8 cellular contexts compared by ENCODE assay signal in the genomic region with DNA sequence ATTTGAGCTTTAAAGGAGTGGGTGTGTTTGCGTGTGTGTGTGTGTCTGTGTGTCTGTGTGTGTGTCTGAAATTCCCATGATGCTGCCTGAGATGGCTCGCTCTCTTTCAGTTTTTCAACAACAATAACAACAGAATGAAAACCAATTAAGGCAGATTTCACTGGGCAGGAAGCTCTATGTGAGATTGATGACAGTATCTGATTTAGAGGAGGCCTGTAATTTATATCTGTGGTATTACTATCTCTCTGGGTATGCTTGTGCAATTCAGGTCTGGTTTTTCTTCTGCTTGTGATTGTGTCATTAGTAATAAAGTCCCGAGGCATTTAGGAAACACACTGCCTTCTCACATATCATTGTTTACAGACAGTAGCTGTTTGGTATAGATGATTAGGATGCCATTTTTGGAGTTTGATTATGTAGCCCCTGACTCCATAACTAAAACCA.
DNase-seq lines count a peak whose midpoint lies in the region; ATAC-seq lines count a peak whose summit lies in the region.

No MANE protein-coding gene starts in this region.

- peaks cover 0 to 31% (median 22%) of the 10 kb centered on the region in 5 donors for H3K4me1 ChIP-seq in subcutaneous abdominal adipose tissue (ENCODE audit: control insufficient read depth in 5 of 5, insufficient read depth in 5 of 5, low read length in 5 of 5)

- ATAC-seq in activated CD8-positive, alpha-beta memory T cell treated with anti-CD3 and anti-CD28 coated beads, Interleukin-2, amount 10 ng/mL, durations not matched to agents 7 days and 5 days, result no peak

- H3K27ac Mint-ChIP-seq in activated T-cell treated with anti-CD3 and anti-CD28 coated beads, Interleukin-2, amount 50 U/mL, for 24 hours, result peak overlapping the region; percentile 65
- H3K27ac Mint-ChIP-seq in T-helper 1 cell treated with Interleukin-12 subunit alpha and Interleukin-12 subunit beta and Interleukin-4 antibody, amounts not matched to agents 30 μg/mL and 1 μg/mL, for 36 hours, result peak overlapping the region; percentile 60
- no peak overlapping the region for H3K27ac Mint-ChIP-seq in activated naive CD4-positive, alpha-beta T cell treated with anti-CD3 and anti-CD28 coated beads, Interleukin-2, amount 10 ng/mL, durations not matched to agents 7 days and 5 days
- H3K27ac Mint-ChIP-seq in activated CD8-positive, alpha-beta memory T cell treated with anti-CD3 and anti-CD28 coated beads, Interleukin-2, amount 10 ng/mL, durations not matched to agents 7 days and 5 days, result no peak overlapping the region

- H3K9me3 ChIP-seq in subcutaneous abdominal adipose tissue (ENCODE audit: control insufficient read depth in 5 of 5, low read length in 5 of 5), result no peaks in the 10 kb centered on the region

- H3K9ac ChIP-seq in subcutaneous abdominal adipose tissue (ENCODE audit: low read length in 5 of 5), result no peak overlapping the region

- H3K36me3 ChIP-seq in subcutaneous abdominal adipose tissue (ENCODE audit: control insufficient read depth in 5 of 5, insufficient read depth in 5 of 5, low read length in 5 of 5), result no peaks in the 10 kb centered on the region

- no peaks in the 10 kb centered on the region for H3K27me3 ChIP-seq in subcutaneous abdominal adipose tissue (ENCODE audit: control insufficient read depth in 5 of 5, insufficient read depth in 4 of 5, low read length in 5 of 5)

- DNase-seq in activated T-cell treated with anti-CD3 and anti-CD28 coated beads, Interleukin-2, amount 50 U/mL, for 24 hours, result no peak
- no peak for DNase-seq in activated T-cell treated with anti-CD3 and anti-CD28 coated beads, Interleukin-2, amount 50 U/mL, for 48 hours
- DNase-seq in foreskin melanocyte, result peak; percentile 38
- no peak for DNase-seq in ureter (ENCODE audit: low spot score)
- no peak for DNase-seq in activated naive CD4-positive, alpha-beta T cell treated with anti-CD3 and anti-CD28 coated beads, Interleukin-2, amount 10 ng/mL, durations not matched to agents 7 days and 5 days
- no peak for DNase-seq in activated CD8-positive, alpha-beta memory T cell treated with anti-CD3 and anti-CD28 coated beads, Interleukin-2, amount 10 ng/mL, durations not matched to agents 7 days and 5 days

- no peaks in the 10 kb centered on the region for H3K9me3 Mint-ChIP-seq in activated T-cell treated with anti-CD3 and anti-CD28 coated beads, Interleukin-2, amount 50 U/mL, for 24 hours
- no peaks in the 10 kb centered on the region for H3K9me3 Mint-ChIP-seq in T-helper 1 cell treated with Interleukin-12 subunit alpha and Interleukin-12 subunit beta and Interleukin-4 antibody, amounts not matched to agents 30 μg/mL and 1 μg/mL, for 36 hours
- no peaks in the 10 kb centered on the region for H3K9me3 Mint-ChIP-seq in activated naive CD4-positive, alpha-beta T cell treated with anti-CD3 and anti-CD28 coated beads, Interleukin-2, amount 10 ng/mL, durations not matched to agents 7 days and 5 days
- H3K9me3 Mint-ChIP-seq in activated CD8-positive, alpha-beta memory T cell treated with anti-CD3 and anti-CD28 coated beads, Interleukin-2, amount 10 ng/mL, durations not matched to agents 7 days and 5 days (ENCODE audit: low read depth), result no peaks in the 10 kb centered on the region

- no peaks in the 10 kb centered on the region for H3K27me3 Mint-ChIP-seq in activated T-cell treated with anti-CD3 and anti-CD28 coated beads, Interleukin-2, amount 50 U/mL, for 24 hours
- no peaks in the 10 kb centered on the region for H3K27me3 Mint-ChIP-seq in T-helper 1 cell treated with Interleukin-12 subunit alpha and Interleukin-12 subunit beta and Interleukin-4 antibody, amounts not matched to agents 30 μg/mL and 1 μg/mL, for 36 hours (ENCODE audit: low read depth)
- no peaks in the 10 kb centered on the region for H3K27me3 Mint-ChIP-seq in activated naive CD4-positive, alpha-beta T cell treated with anti-CD3 and anti-CD28 coated beads, Interleukin-2, amount 10 ng/mL, durations not matched to agents 7 days and 5 days
- H3K27me3 Mint-ChIP-seq in activated CD8-positive, alpha-beta memory T cell treated with anti-CD3 and anti-CD28 coated beads, Interleukin-2, amount 10 ng/mL, durations not matched to agents 7 days and 5 days, result no peaks in the 10 kb centered on the region

- H3K4me3 Mint-ChIP-seq in activated T-cell treated with anti-CD3 and anti-CD28 coated beads, Interleukin-2, amount 50 U/mL, for 24 hours, result no peak overlapping the region
- no peak overlapping the region for H3K4me3 Mint-ChIP-seq in T-helper 1 cell treated with Interleukin-12 subunit alpha and Interleukin-12 subunit beta and Interleukin-4 antibody, amounts not matched to agents 30 μg/mL and 1 μg/mL, for 36 hours
- no peak overlapping the region for H3K4me3 Mint-ChIP-seq in activated naive CD4-positive, alpha-beta T cell treated with anti-CD3 and anti-CD28 coated beads, Interleukin-2, amount 10 ng/mL, durations not matched to agents 7 days and 5 days
- no peak overlapping the region for H3K4me3 Mint-ChIP-seq in activated CD8-positive, alpha-beta memory T cell treated with anti-CD3 and anti-CD28 coated beads, Interleukin-2, amount 10 ng/mL, durations not matched to agents 7 days and 5 days

- CTCF ChIA-PET in activated naive CD4-positive, alpha-beta T cell treated with anti-CD3 and anti-CD28 coated beads, Interleukin-2, amount 10 ng/mL, durations not matched to agents 7 days and 5 days (lab: Charles Lee), result interaction anchor here (0.5 kb wide), 1 partner anchor 947 kb away, joined by 3 read pairs; no protein-coding TSS in a partner anchor
- CTCF ChIA-PET in activated CD8-positive, alpha-beta memory T cell treated with anti-CD3 and anti-CD28 coated beads, Interleukin-2, amount 10 ng/mL, durations not matched to agents 7 days and 5 days (lab: Charles Lee), result interaction anchor here (0.9 kb wide), 1 partner anchor 66 kb away, joined by 3 read pairs; no protein-coding TSS in a partner anchor

- H3K27ac ChIP-seq in subcutaneous abdominal adipose tissue (ENCODE audit: low read depth, low read length), result peak overlapping the region; percentile 2

- peaks cover 66% of the 10 kb centered on the region for H3K4me1 Mint-ChIP-seq in activated T-cell treated with anti-CD3 and anti-CD28 coated beads, Interleukin-2, amount 50 U/mL, for 24 hours (ENCODE audit: low read depth)
- peaks cover 56% of the 10 kb centered on the region for H3K4me1 Mint-ChIP-seq in T-helper 1 cell treated with Interleukin-12 subunit alpha and Interleukin-12 subunit beta and Interleukin-4 antibody, amounts not matched to agents 30 μg/mL and 1 μg/mL, for 36 hours (ENCODE audit: low read depth)
- peaks cover 24% of the 10 kb centered on the region for H3K4me1 Mint-ChIP-seq in activated naive CD4-positive, alpha-beta T cell treated with anti-CD3 and anti-CD28 coated beads, Interleukin-2, amount 10 ng/mL, durations not matched to agents 7 days and 5 days
- H3K4me1 Mint-ChIP-seq in activated CD8-positive, alpha-beta memory T cell treated with anti-CD3 and anti-CD28 coated beads, Interleukin-2, amount 10 ng/mL, durations not matched to agents 7 days and 5 days, result peaks cover 40% of the 10 kb centered on the region

- H3K36me3 Mint-ChIP-seq in activated T-cell treated with anti-CD3 and anti-CD28 coated beads, Interleukin-2, amount 50 U/mL, for 24 hours (ENCODE audit: low read depth), result peaks cover 66% of the 10 kb centered on the region
- H3K36me3 Mint-ChIP-seq in T-helper 1 cell treated with Interleukin-12 subunit alpha and Interleukin-12 subunit beta and Interleukin-4 antibody, amounts not matched to agents 30 μg/mL and 1 μg/mL, for 36 hours (ENCODE audit: low read depth), result peaks cover 14% of the 10 kb centered on the region
- H3K36me3 Mint-ChIP-seq in activated naive CD4-positive, alpha-beta T cell treated with anti-CD3 and anti-CD28 coated beads, Interleukin-2, amount 10 ng/mL, durations not matched to agents 7 days and 5 days, result peaks cover 17% of the 10 kb centered on the region
- peaks cover 20% of the 10 kb centered on the region for H3K36me3 Mint-ChIP-seq in activated CD8-positive, alpha-beta memory T cell treated with anti-CD3 and anti-CD28 coated beads, Interleukin-2, amount 10 ng/mL, durations not matched to agents 7 days and 5 days

- H3K4me3 ChIP-seq in subcutaneous abdominal adipose tissue (ENCODE audit: low read depth in 1 of 5, low read length in 5 of 5), result peak overlapping the region in 1 of 5 donors; percentile 32

Comparison
In these comparisons a context has a peak if more than half of its experiments do, and no peak if none do; other contexts are left out.
1. H3K27ac Mint-ChIP-seq: peak in activated T-cell treated with anti-CD3 and anti-CD28 coated beads, Interleukin-2, amount 50 U/mL, for 24 hours (single experiment) and T-helper 1 cell treated with Interleukin-12 subunit alpha and Interleukin-12 subunit beta and Interleukin-4 antibody, amounts not matched to agents 30 μg/mL and 1 μg/mL, for 36 hours (single experiment); none in activated naive CD4-positive, alpha-beta T cell treated with anti-CD3 and anti-CD28 coated beads, Interleukin-2, amount 10 ng/mL, durations not matched to agents 7 days and 5 days (single experiment) and activated CD8-positive, alpha-beta memory T cell treated with anti-CD3 and anti-CD28 coated beads, Interleukin-2, amount 10 ng/mL, durations not matched to agents 7 days and 5 days (single experiment).